In genomic region chr18:13179566-13180113, GRCh38 we compare ENCODE assay signal across 1 cellular context.
TF ChIP-seq lines count a peak whose summit lies in the region.

No MANE protein-coding gene starts in this region.

TF ChIP-seq in HepG2, 621 proteins besides CTCF, POLR2A, EP300 and RAD21 (continued from another document and continues in another):
- TF ChIP-seq, protein P1, sequence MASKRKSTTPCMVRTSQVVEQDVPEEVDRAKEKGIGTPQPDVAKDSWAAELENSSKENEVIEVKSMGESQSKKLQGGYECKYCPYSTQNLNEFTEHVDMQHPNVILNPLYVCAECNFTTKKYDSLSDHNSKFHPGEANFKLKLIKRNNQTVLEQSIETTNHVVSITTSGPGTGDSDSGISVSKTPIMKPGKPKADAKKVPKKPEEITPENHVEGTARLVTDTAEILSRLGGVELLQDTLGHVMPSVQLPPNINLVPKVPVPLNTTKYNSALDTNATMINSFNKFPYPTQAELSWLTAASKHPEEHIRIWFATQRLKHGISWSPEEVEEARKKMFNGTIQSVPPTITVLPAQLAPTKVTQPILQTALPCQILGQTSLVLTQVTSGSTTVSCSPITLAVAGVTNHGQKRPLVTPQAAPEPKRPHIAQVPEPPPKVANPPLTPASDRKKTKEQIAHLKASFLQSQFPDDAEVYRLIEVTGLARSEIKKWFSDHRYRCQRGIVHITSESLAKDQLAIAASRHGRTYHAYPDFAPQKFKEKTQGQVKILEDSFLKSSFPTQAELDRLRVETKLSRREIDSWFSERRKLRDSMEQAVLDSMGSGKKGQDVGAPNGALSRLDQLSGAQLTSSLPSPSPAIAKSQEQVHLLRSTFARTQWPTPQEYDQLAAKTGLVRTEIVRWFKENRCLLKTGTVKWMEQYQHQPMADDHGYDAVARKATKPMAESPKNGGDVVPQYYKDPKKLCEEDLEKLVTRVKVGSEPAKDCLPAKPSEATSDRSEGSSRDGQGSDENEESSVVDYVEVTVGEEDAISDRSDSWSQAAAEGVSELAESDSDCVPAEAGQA (IDR thresholded peaks at IDR 0.05; ENCODE audit: low read depth), result 0 out of 2 replicates have a peak, but pooled peaks have one; percentile 44
- TF ChIP-seq, protein P1 (CRISPR knock-in tag; IDR thresholded peaks at IDR 0.05; ENCODE audit: borderline replicate concordance), result no peak
- TF ChIP-seq ZNF605 (CRISPR knock-in tag; IDR thresholded peaks at IDR 0.05) (peak; percentile 50; the same call in 1 of the 2 replicates), PHF21A (CRISPR knock-in tag; IDR thresholded peaks at IDR 0.05) (peak; percentile 84), GATAD2A (CRISPR knock-in tag; IDR thresholded peaks at IDR 0.05) (peak; percentile 97), KLF9 (CRISPR knock-in tag; IDR thresholded peaks at IDR 0.05; ENCODE audit: low read depth) (0 out of 2 replicates have a peak, but pooled peaks have one; percentile 70), GPBP1L1 (CRISPR knock-in tag; IDR thresholded peaks at IDR 0.05) (no peak), SRSF4 (IDR thresholded peaks at IDR 0.05; ENCODE audit: low read depth, low read length, poor library complexity, severe bottlenecking) (no peak), FLYWCH1 (CRISPR knock-in tag; IDR thresholded peaks at IDR 0.05) (0 out of 2 replicates have a peak, but pooled peaks have one; percentile 77), SPEN (CRISPR knock-in tag; IDR thresholded peaks at IDR 0.05; ENCODE audit: low read depth) (peak; percentile 83), TARDBP (CRISPR knock-in tag; IDR thresholded peaks at IDR 0.05) (peak; percentile 96), ARNTL (CRISPR knock-in tag; IDR thresholded peaks at IDR 0.05) (peak; percentile 99), ATF5 (CRISPR knock-in tag; IDR thresholded peaks at IDR 0.05; ENCODE audit: low read depth) (no peak), THAP11 (CRISPR knock-in tag; IDR thresholded peaks at IDR 0.05) (peak; percentile 73), ZNF558 (CRISPR knock-in tag; IDR thresholded peaks at IDR 0.05; ENCODE audit: borderline replicate concordance) (peak; percentile 77; the same call in 1 of the 2 replicates), ZNF839 (CRISPR knock-in tag; IDR thresholded peaks at IDR 0.05; ENCODE audit: borderline replicate concordance) (no peak), YY1 (IDR thresholded peaks at IDR 0.05; ENCODE audit: insufficient read depth, insufficient replicate concordance, low read depth, low read length) (peak; percentile 51), ZNF24 (IDR thresholded peaks at IDR 0.05) (peak; percentile 69), ZNF350 (CRISPR knock-in tag; IDR thresholded peaks at IDR 0.05; ENCODE audit: borderline replicate concordance, low read depth) (peak; percentile 77; the same call in 1 of the 2 replicates), ZNF614 (CRISPR knock-in tag; IDR thresholded peaks at IDR 0.05; ENCODE audit: borderline replicate concordance) (peak; percentile 79), ATF7-NPFF (CRISPR knock-in tag; IDR thresholded peaks at IDR 0.05; ENCODE audit: low read depth) (no peak; the same call in 1 of the 2 replicates), SETDB1 (CRISPR knock-in tag; IDR thresholded peaks at IDR 0.05; ENCODE audit: borderline replicate concordance) (0 out of 2 replicates have a peak, but pooled peaks have one; percentile 21), CBFB (CRISPR knock-in tag; IDR thresholded peaks at IDR 0.05) (0 out of 2 replicates have a peak, but pooled peaks have one; percentile 33), GABPB1 (CRISPR knock-in tag; IDR thresholded peaks at IDR 0.05) (peak; percentile 45; the same call in 1 of the 2 replicates), ZNF335 (CRISPR knock-in tag; IDR thresholded peaks at IDR 0.05) (peak; percentile 80), NR2F6 (IDR thresholded peaks at IDR 0.05) (peak; percentile 66; the same call in 1 of the 2 replicates), NR2F6 (CRISPR knock-in tag; IDR thresholded peaks at IDR 0.05) (peak; percentile 81), MLXIP (CRISPR knock-in tag; IDR thresholded peaks at IDR 0.05; ENCODE audit: borderline replicate concordance) (peak; percentile 84; the same call in 1 of the 2 replicates), JUN (CRISPR knock-in tag; IDR thresholded peaks at IDR 0.05) (0 out of 2 replicates have a peak, but pooled peaks have one; percentile 65), ZNF44 (CRISPR knock-in tag; IDR thresholded peaks at IDR 0.05) (0 out of 2 replicates have a peak, but pooled peaks have one; percentile 27)
- TF ChIP-seq, protein P2, sequence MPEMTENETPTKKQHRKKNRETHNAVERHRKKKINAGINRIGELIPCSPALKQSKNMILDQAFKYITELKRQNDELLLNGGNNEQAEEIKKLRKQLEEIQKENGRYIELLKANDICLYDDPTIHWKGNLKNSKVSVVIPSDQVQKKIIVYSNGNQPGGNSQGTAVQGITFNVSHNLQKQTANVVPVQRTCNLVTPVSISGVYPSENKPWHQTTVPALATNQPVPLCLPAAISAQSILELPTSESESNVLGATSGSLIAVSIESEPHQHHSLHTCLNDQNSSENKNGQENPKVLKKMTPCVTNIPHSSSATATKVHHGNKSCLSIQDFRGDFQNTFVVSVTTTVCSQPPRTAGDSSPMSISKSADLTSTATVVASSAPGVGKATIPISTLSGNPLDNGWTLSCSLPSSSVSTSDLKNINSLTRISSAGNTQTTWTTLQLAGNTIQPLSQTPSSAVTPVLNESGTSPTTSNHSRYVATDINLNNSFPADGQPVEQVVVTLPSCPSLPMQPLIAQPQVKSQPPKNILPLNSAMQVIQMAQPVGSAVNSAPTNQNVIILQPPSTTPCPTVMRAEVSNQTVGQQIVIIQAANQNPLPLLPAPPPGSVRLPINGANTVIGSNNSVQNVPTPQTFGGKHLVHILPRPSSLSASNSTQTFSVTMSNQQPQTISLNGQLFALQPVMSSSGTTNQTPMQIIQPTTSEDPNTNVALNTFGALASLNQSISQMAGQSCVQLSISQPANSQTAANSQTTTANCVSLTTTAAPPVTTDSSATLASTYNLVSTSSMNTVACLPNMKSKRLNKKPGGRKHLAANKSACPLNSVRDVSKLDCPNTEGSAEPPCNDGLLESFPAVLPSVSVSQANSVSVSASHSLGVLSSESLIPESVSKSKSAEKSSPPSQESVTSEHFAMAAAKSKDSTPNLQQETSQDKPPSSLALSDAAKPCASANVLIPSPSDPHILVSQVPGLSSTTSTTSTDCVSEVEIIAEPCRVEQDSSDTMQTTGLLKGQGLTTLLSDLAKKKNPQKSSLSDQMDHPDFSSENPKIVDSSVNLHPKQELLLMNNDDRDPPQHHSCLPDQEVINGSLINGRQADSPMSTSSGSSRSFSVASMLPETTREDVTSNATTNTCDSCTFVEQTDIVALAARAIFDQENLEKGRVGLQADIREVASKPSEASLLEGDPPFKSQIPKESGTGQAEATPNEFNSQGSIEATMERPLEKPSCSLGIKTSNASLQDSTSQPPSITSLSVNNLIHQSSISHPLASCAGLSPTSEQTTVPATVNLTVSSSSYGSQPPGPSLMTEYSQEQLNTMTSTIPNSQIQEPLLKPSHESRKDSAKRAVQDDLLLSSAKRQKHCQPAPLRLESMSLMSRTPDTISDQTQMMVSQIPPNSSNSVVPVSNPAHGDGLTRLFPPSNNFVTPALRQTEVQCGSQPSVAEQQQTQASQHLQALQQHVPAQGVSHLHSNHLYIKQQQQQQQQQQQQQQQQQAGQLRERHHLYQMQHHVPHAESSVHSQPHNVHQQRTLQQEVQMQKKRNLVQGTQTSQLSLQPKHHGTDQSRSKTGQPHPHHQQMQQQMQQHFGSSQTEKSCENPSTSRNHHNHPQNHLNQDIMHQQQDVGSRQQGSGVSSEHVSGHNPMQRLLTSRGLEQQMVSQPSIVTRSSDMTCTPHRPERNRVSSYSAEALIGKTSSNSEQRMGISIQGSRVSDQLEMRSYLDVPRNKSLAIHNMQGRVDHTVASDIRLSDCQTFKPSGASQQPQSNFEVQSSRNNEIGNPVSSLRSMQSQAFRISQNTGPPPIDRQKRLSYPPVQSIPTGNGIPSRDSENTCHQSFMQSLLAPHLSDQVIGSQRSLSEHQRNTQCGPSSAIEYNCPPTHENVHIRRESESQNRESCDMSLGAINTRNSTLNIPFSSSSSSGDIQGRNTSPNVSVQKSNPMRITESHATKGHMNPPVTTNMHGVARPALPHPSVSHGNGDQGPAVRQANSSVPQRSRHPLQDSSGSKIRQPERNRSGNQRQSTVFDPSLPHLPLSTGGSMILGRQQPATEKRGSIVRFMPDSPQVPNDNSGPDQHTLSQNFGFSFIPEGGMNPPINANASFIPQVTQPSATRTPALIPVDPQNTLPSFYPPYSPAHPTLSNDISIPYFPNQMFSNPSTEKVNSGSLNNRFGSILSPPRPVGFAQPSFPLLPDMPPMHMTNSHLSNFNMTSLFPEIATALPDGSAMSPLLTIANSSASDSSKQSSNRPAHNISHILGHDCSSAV (CRISPR knock-in tag; IDR thresholded peaks at IDR 0.05; ENCODE audit: borderline replicate concordance), result no peak
- TF ChIP-seq, protein P3, sequence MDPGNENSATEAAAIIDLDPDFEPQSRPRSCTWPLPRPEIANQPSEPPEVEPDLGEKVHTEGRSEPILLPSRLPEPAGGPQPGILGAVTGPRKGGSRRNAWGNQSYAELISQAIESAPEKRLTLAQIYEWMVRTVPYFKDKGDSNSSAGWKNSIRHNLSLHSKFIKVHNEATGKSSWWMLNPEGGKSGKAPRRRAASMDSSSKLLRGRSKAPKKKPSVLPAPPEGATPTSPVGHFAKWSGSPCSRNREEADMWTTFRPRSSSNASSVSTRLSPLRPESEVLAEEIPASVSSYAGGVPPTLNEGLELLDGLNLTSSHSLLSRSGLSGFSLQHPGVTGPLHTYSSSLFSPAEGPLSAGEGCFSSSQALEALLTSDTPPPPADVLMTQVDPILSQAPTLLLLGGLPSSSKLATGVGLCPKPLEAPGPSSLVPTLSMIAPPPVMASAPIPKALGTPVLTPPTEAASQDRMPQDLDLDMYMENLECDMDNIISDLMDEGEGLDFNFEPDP (CRISPR knock-in tag; conservative IDR thresholded peaks at IDR 0.05), result no peak
- TF ChIP-seq, protein P4, sequence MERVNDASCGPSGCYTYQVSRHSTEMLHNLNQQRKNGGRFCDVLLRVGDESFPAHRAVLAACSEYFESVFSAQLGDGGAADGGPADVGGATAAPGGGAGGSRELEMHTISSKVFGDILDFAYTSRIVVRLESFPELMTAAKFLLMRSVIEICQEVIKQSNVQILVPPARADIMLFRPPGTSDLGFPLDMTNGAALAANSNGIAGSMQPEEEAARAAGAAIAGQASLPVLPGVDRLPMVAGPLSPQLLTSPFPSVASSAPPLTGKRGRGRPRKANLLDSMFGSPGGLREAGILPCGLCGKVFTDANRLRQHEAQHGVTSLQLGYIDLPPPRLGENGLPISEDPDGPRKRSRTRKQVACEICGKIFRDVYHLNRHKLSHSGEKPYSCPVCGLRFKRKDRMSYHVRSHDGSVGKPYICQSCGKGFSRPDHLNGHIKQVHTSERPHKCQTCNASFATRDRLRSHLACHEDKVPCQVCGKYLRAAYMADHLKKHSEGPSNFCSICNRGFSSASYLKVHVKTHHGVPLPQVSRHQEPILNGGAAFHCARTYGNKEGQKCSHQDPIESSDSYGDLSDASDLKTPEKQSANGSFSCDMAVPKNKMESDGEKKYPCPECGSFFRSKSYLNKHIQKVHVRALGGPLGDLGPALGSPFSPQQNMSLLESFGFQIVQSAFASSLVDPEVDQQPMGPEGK (CRISPR knock-in tag; IDR thresholded peaks at IDR 0.05), result peak; percentile 84
